Comparison of ENCODE assay signal across 8 cellular contexts in the genomic region with DNA sequence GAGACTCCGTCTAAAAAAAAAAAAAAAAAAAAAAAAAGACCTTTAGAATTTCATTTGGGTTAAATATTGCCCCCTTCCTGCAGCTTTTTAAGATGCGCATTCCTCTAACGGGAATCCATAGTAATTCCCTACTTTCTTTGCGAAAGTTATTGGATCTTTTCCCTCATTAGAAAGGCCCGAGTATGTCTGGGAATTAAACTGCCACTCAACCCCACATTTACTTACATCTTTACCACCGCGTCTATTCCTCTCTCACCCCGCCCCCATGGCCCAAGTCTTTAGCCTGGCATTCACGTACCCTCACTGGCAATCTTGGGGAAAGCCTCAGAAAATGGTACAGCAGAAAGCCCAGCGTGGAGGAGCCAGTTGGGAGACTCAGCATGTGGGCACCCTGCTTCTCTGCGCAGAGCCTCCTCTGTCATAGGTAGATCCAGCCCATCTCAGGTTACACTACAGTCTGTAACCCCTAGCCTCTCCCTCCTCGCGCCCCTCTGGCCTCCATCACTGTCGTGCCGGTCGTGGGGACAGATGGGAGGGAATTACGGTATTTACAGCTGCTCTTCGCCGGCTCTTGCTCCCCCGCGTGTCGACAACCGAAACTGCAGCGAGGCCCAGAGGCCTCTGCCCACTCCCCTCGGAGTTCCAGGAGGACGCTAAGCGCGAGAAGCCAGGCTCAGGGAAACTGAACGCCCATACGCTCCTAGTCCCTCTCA. TPM values are rescaled to one million over a fixed set of nuclear protein-coding genes. Genes with fewer than 3 reads are reported as not detected.
A peak's percentile ranks its signal among the peaks of the same experiment; 100 is the strongest.
DNase-seq lines count a peak whose midpoint lies in the region; ATAC-seq and TF ChIP-seq lines count a peak whose summit lies in the region.

No MANE protein-coding gene starts in this region.

- intact Hi-C loops in OCI-LY7 (cut with micrococcal nuclease; ENCODE audit: unreplicated experiment) = loop anchor here (2.0 kb wide), 1 partner anchor 174 kb away; no protein-coding TSS in a partner anchor

- peak overlapping the region; percentile 79 for H3K4me3 Mint-ChIP-seq in activated T-helper 17 cell treated with anti-CD3 and anti-CD28 coated beads, Interleukin-2, amount 50 U/mL, for 72 hours
- peak overlapping the region; percentile 66 to 90 (median 80) for H3K4me3 Mint-ChIP-seq in naive B cell

- no peaks in the 10 kb centered on the region for H4K20me1 ChIP-seq in OCI-LY7 (ENCODE audit: insufficient read depth, low read length)

- no TSS peak for BruUV-seq in OCI-LY7 (replicated peaks; lab: Mats Ljungman, UMichigan)

- H3K36me3 ChIP-seq in OCI-LY7 (ENCODE audit: insufficient read depth, low read length) = no peaks in the 10 kb centered on the region

- H3K27me3 Mint-ChIP-seq in activated T-helper 17 cell treated with anti-CD3 and anti-CD28 coated beads, Interleukin-2, amount 50 U/mL, for 72 hours = no peaks in the 10 kb centered on the region
- peaks cover 8 to 16% (median 9%) of the 10 kb centered on the region in 3 donors for H3K27me3 Mint-ChIP-seq in naive B cell

- CTCF ChIA-PET in AG04450 (lab: Charles Lee) (interaction anchor here (0.8 to 1.8 kb wide), 8 partner anchors 15 to 177 kb away, joined by 3 to 6 read pairs (median 4); no protein-coding TSS in a partner anchor), OCI-LY7 (lab: Charles Lee; ENCODE audit: unreplicated experiment) (interaction anchor here (0.6 to 1.7 kb wide), 2 partner anchors 11 to 277 kb away, joined by 3 to 5 read pairs; no protein-coding TSS in a partner anchor)

- peak overlapping the region; percentile 94; the same call in 1 of the 2 replicates for H2AFZ ChIP-seq in OCI-LY7 (ENCODE audit: low read length)

- POLR2A ChIA-PET in AG04450 (lab: Yijun Ruan, JAX) (interaction anchor here (0.5 kb wide), 1 partner anchor 33 kb away, joined by 3 read pairs; no protein-coding TSS in a partner anchor), OCI-LY7 (lab: Charles Lee) (interaction anchor here (0.6 to 0.8 kb wide), 3 partner anchors 23 to 461 kb away, joined by 3 to 5 read pairs (median 4); no protein-coding TSS in a partner anchor)

- peak overlapping the region; percentile 66 for H3K4me2 ChIP-seq in OCI-LY7 (ENCODE audit: low read length)

- peak overlapping the region; percentile 76 for H3K27ac Mint-ChIP-seq in activated T-helper 17 cell treated with anti-CD3 and anti-CD28 coated beads, Interleukin-2, amount 50 U/mL, for 72 hours
- H3K27ac Mint-ChIP-seq in naive B cell = peak overlapping the region in 4 of 6 donors; percentile 30 to 85 (median 58)

- peaks cover 5% of the 10 kb centered on the region for H3K9me3 Mint-ChIP-seq in activated T-helper 17 cell treated with anti-CD3 and anti-CD28 coated beads, Interleukin-2, amount 50 U/mL, for 72 hours
- peaks cover 0 to 7% (median 5%) of the 10 kb centered on the region in 7 donors for H3K9me3 Mint-ChIP-seq in naive B cell

- H3K4me1 ChIP-seq in OCI-LY7 (ENCODE audit: insufficient read depth, low read length, poor library complexity, severe bottlenecking) = peaks cover 10% of the 10 kb centered on the region

- H3K27ac ChIP-seq in AG04450 (ENCODE audit: low read depth, low read length) (no peak overlapping the region), OCI-LY7 (ENCODE audit: low read depth, low read length, poor library complexity, severe bottlenecking) (no peak overlapping the region)

- H3K27me3 ChIP-seq in AG04450 (ENCODE audit: control insufficient read depth, insufficient read depth, low read length) = no peaks in the 10 kb centered on the region

- ATAC-seq in GM21515 (IDR thresholded peaks at IDR 0.05; ENCODE audit: unreplicated experiment) (peak; percentile 66), naive B cell (ENCODE audit: low read depth in 2 of 2) (peak; percentile 81 to 84)
- ATAC-seq in activated T-helper 17 cell treated with anti-CD3 and anti-CD28 coated beads, Interleukin-2, amount 50 U/mL, for 72 hours (replicated peaks) = peak; percentile 78

- H3K4me1 Mint-ChIP-seq in activated T-helper 17 cell treated with anti-CD3 and anti-CD28 coated beads, Interleukin-2, amount 50 U/mL, for 72 hours = peaks cover 26% of the 10 kb centered on the region
- H3K4me1 Mint-ChIP-seq in naive B cell = peaks cover 12 to 40% (median 26%) of the 10 kb centered on the region in 3 donors

- no peak for DNase-seq in AG04450 (ENCODE audit: low read depth, low spot score)
- DNase-seq in OCI-LY7 (ENCODE audit: low spot score) = peak; percentile 69
- DNase-seq in fibroblast of pulmonary artery (ENCODE audit: low read depth) = peak; percentile 76
- DNase-seq in naive B cell = peak; percentile 72
- peak; percentile 76 for DNase-seq in stimulated activated naive CD4-positive, alpha-beta T cell treated with Interleukin-2 at 50 U/mL for 16 hours (lab: John Stamatoyannopoulos, UW)
- no peak for DNase-seq in NCI-H510A treated with DMSO at 0.1 percent for 48 hours (lab: John Stamatoyannopoulos, UW)

- peak; percentile 82 for TF ChIP-seq CTCF in AG04450 (IDR thresholded peaks at IDR 0.05; ENCODE audit: low read depth, low read length)
- peak; percentile 85 for TF ChIP-seq CTCF in OCI-LY7 (conservative IDR thresholded peaks at IDR 0.05; ENCODE audit: low read length)
- TF ChIP-seq CTCF in fibroblast of pulmonary artery (IDR thresholded peaks at IDR 0.05; ENCODE audit: low read length, missing control alignments) = peak; percentile 89

- no peaks in the 10 kb centered on the region for H3K9me2 ChIP-seq in OCI-LY7 (ENCODE audit: insufficient read depth, low read length)

- H3K9me3 ChIP-seq in AG04450 (ENCODE audit: control insufficient read depth, insufficient read depth, low read length) (peaks cover 21% of the 10 kb centered on the region), OCI-LY7 (ENCODE audit: low read length) (peaks cover 11% of the 10 kb centered on the region; the same call in 1 of the 2 replicates)

- no peaks in the 10 kb centered on the region for H3K36me3 Mint-ChIP-seq in activated T-helper 17 cell treated with anti-CD3 and anti-CD28 coated beads, Interleukin-2, amount 50 U/mL, for 72 hours (ENCODE audit: low read depth)
- peaks cover 0 to 7% of the 10 kb centered on the region in 2 donors for H3K36me3 Mint-ChIP-seq in naive B cell

- peak overlapping the region; percentile 36 for H3K4me3 ChIP-seq in AG04450 (ENCODE audit: low read depth, low read length)
- peak overlapping the region; percentile 41 for H3K4me3 ChIP-seq in OCI-LY7 (ENCODE audit: low read depth, low read length, poor library complexity, severe bottlenecking)
- H3K4me3 ChIP-seq in fibroblast of pulmonary artery (replicated peaks; ENCODE audit: low read depth, low read length) = peak overlapping the region; percentile 21

- no peaks in the 10 kb centered on the region for H3K79me2 ChIP-seq in OCI-LY7 (ENCODE audit: insufficient read depth, low read depth, low read length)

RNA-seq across cellular contexts. Expression of a gene that starts 6.4 kb away (rescaled TPM):
- 4.0 and 5.4 TPM in 2 replicates for polyA plus RNA-seq in AG04450 (2011; rRNA removed)
- 4.3 and 7.9 TPM in 2 replicates for polyA minus RNA-seq in AG04450 (2011; rRNA and poly(A)+ RNA removed)
- total RNA-seq in OCI-LY7 (2014; rRNA removed; shearing (Covaris generic)) = 0.88 and 2.1 TPM in 2 replicates
- total RNA-seq in OCI-LY7 (2022) = 3.1 and 5.1 TPM in 2 replicates
- total RNA-seq in activated T-helper 17 cell treated with anti-CD3 and anti-CD28 coated beads, Interleukin-2, amount 50 U/mL, for 72 hours = 10 to 100 TPM in 1 of 2 donors, 1 to 10 TPM in 1; 4.3 to 10.1 TPM
- 1 to 10 TPM in 3 of 6 donors, under 1 TPM in 2, not detected in 1; 0.14 to 3.3 (median 1.3) TPM for polyA plus RNA-seq in naive B cell (ENCODE audit: low read depth in 6 of 6)

Comparison
In these comparisons a context has a peak if more than half of its experiments do, and no peak if none do; other contexts are left out.
1. DNase-seq: peak in OCI-LY7 (single experiment), fibroblast of pulmonary artery (single experiment), naive B cell (single experiment) and stimulated activated naive CD4-positive, alpha-beta T cell treated with Interleukin-2 at 50 U/mL for 16 hours (single experiment); none in AG04450 (single experiment) and NCI-H510A treated with DMSO at 0.1 percent for 48 hours (single experiment).
2. Peak in every context shown above with its lines, with median percentiles within 50 percentile points of each other: H3K4me3 ChIP-seq, CTCF ChIP-seq and ATAC-seq.